In genomic region chr18:62784338-62784965, GRCh38 we compare ENCODE assay signal across 10 cellular contexts.
DNase-seq lines count a peak whose midpoint lies in the region; ATAC-seq and TF ChIP-seq lines count a peak whose summit lies in the region.
"Had no signal": no experiment of that assay in that cellular context is flagged by ENCODE, and none has a peak within 500 bp of the region (broad histone marks: within the 10 kb centered on the region; RNA-seq: fewer than 3 reads in every experiment).

No MANE protein-coding gene starts in this region.

- no peak overlapping the region for H3K18ac ChIP-seq in mesendoderm (ENCODE audit: low read length)

- H3K4me1 ChIP-seq in osteoblast (ENCODE audit: insufficient read depth, low read length) (peaks cover 47% of the 10 kb centered on the region), mesendoderm (ENCODE audit: control insufficient read depth, low read depth, low read length) (peaks cover 7% of the 10 kb centered on the region), gastrocnemius medialis (peaks cover 16 to 17% of the 10 kb centered on the region in 2 donors)

- peaks cover 47% of the 10 kb centered on the region for H3K4me1 Mint-ChIP-seq in activated naive CD8-positive, alpha-beta T cell (ENCODE audit: low read depth)

- in situ Hi-C loops in gastrocnemius medialis (cut with MboI; ENCODE audit: low sequenced_read_pairs in 4 of 4) = no loop called here

- no peak overlapping the region for H3K9ac ChIP-seq in mesendoderm (ENCODE audit: low read length)

- peaks cover 6% of the 10 kb centered on the region for H3K79me1 ChIP-seq in mesendoderm (ENCODE audit: low read length)

- H3K27me3 ChIP-seq in osteoblast (ENCODE audit: insufficient read depth, low read length) (no peaks in the 10 kb centered on the region), mesendoderm (ENCODE audit: insufficient read depth, low read length, poor library complexity) (no peaks in the 10 kb centered on the region), gastrocnemius medialis (no peaks in the 10 kb centered on the region)
- H3K27me3 ChIP-seq: vagina had no signal

- H3K36me3 ChIP-seq in osteoblast (ENCODE audit: insufficient read depth, low read length) (no peaks in the 10 kb centered on the region), mesendoderm (ENCODE audit: control insufficient read depth, insufficient read depth, low read length) (no peaks in the 10 kb centered on the region), gastrocnemius medialis (no peaks in the 10 kb centered on the region)
- H3K36me3 ChIP-seq: vagina had no signal

- H3K4me2 ChIP-seq in osteoblast (ENCODE audit: insufficient read depth, low read length) (peak overlapping the region; percentile 58), mesendoderm (ENCODE audit: low read length) (no peak overlapping the region)

- H3K4me3 Mint-ChIP-seq in activated naive CD8-positive, alpha-beta T cell = peak overlapping the region; percentile 21

- no peak overlapping the region for H4K5ac ChIP-seq in mesendoderm (ENCODE audit: low read length)

- H2AFZ ChIP-seq in osteoblast (ENCODE audit: low read length) = no peak overlapping the region

- no peak overlapping the region for H4K8ac ChIP-seq in mesendoderm (ENCODE audit: low read depth, low read length)

- no peak for TF ChIP-seq POLR2A in gastrocnemius medialis (IDR thresholded peaks at IDR 0.05)

- H3K27ac ChIP-seq in osteoblast (ENCODE audit: low read depth, low read length) (peak overlapping the region; percentile 67), mesendoderm (ENCODE audit: low read depth, low read length) (no peak overlapping the region), gastrocnemius medialis (no peak overlapping the region)
- H3K27ac ChIP-seq: psoas muscle, vagina had no signal

- H2BK5ac ChIP-seq in mesendoderm (ENCODE audit: low read length) = no peak overlapping the region

- H2BK120ac ChIP-seq in mesendoderm (ENCODE audit: low read depth, low read length) = no peak overlapping the region

- H2AK5ac ChIP-seq in mesendoderm (ENCODE audit: low read length) = no peak overlapping the region

- peaks cover 31% of the 10 kb centered on the region for H3K79me2 ChIP-seq in osteoblast (ENCODE audit: insufficient read depth, low read length)
- H3K79me2 ChIP-seq in mesendoderm (ENCODE audit: control insufficient read depth, insufficient read depth, low read length) = peaks cover 71% of the 10 kb centered on the region

- no peak overlapping the region for H3K23ac ChIP-seq in mesendoderm (ENCODE audit: low read length)

- H3K9me3 ChIP-seq in osteoblast (ENCODE audit: low read depth, low read length) = no peaks in the 10 kb centered on the region
- H3K9me3 ChIP-seq in gastrocnemius medialis = no peaks in the 10 kb centered on the region
- H3K9me3 ChIP-seq: psoas muscle, vagina had no signal

- H3K27ac Mint-ChIP-seq in activated naive CD8-positive, alpha-beta T cell = peak overlapping the region; percentile 48

- intact Hi-C loops in gastrocnemius medialis (cut with DNase I; ENCODE audit: low total_unique reads) = loop anchor here (5.0 kb wide), 1 partner anchor 67 kb away; the partner anchor contains the start of gene PHLPP1

- no peak for DNase-seq in osteoblast (ENCODE audit: insufficient read length, low spot score, missing footprints)
- DNase-seq in mesendoderm = no peak
- no peak for DNase-seq in gastrocnemius medialis
- DNase-seq in globus pallidus (ENCODE audit: low spot score) = no peak

- ATAC-seq in GM18519 (IDR thresholded peaks at IDR 0.05; ENCODE audit: low FRiP score, unreplicated experiment) (peak; percentile 60), HG03159 (IDR thresholded peaks at IDR 0.05; ENCODE audit: unreplicated experiment) (peak; percentile 80), gastrocnemius medialis (no peak), GM21423 (IDR thresholded peaks at IDR 0.05; ENCODE audit: unreplicated experiment) (no peak)
- ATAC-seq: psoas muscle had no signal

- no peaks in the 10 kb centered on the region for H3K9me3 Mint-ChIP-seq in activated naive CD8-positive, alpha-beta T cell (ENCODE audit: low read depth)

- no peak for TF ChIP-seq CTCF in osteoblast (IDR thresholded peaks at IDR 0.05; ENCODE audit: extremely low read depth, low read depth, low read length)
- no peak for TF ChIP-seq CTCF in gastrocnemius medialis (IDR thresholded peaks at IDR 0.05 in 4 of 5, conservative IDR thresholded peaks at IDR 0.05 in 1 of 5)

- H3K4me3 ChIP-seq in osteoblast (ENCODE audit: insufficient read depth, low read length) = no peak overlapping the region
- H3K4me3 ChIP-seq in mesendoderm (ENCODE audit: low read length) = no peak overlapping the region
- H3K4me3 ChIP-seq in gastrocnemius medialis = no peak overlapping the region
- H3K4me3 ChIP-seq: psoas muscle, vagina had no signal

- no peaks in the 10 kb centered on the region for H3K36me3 Mint-ChIP-seq in activated naive CD8-positive, alpha-beta T cell

- H3K4ac ChIP-seq in mesendoderm (ENCODE audit: low read depth, low read length) = no peak overlapping the region

- H3K27me3 Mint-ChIP-seq in activated naive CD8-positive, alpha-beta T cell = no peaks in the 10 kb centered on the region

- no peaks in the 10 kb centered on the region for H4K20me1 ChIP-seq in osteoblast (ENCODE audit: insufficient read depth, low read length)

- H2BK15ac ChIP-seq in mesendoderm (replicated peaks; ENCODE audit: low read depth) = no peak overlapping the region

- no CpG with 5 or more reads among the region's 4 CpGs for WGBS in mesendoderm (ENCODE audit: extremely low coverage, insufficient coverage, low lambda C conversion rate)

- H3K56ac ChIP-seq in mesendoderm (ENCODE audit: low read length) = no peak overlapping the region

Comparison
In these comparisons a context has a peak if more than half of its experiments do, and no peak if none do; other contexts are left out.
1. ATAC-seq: peak in GM18519 (single experiment) and HG03159 (single experiment); none in gastrocnemius medialis (0 of 2) and GM21423 (single experiment).